Comparison of ENCODE assay signal across 23 cellular contexts in genomic region chr7:22864301-22864700, GRCh38. TPM values are rescaled to one million over a fixed set of nuclear protein-coding genes. Genes with fewer than 3 reads are reported as not detected.
A peak's percentile ranks its signal among the peaks of the same experiment; 100 is the strongest.
DNase-seq lines count a peak whose midpoint lies in the region; ATAC-seq and TF ChIP-seq lines count a peak whose summit lies in the region.
"Had no signal": no experiment of that assay in that cellular context is flagged by ENCODE, and none has a peak within 500 bp of the region (broad histone marks: within the 10 kb centered on the region; RNA-seq: fewer than 3 reads in every experiment).

No MANE protein-coding gene starts in this region.

- no peak overlapping the region for H2AFZ ChIP-seq in PC-9

- TF ChIP-seq CTCF in AG04450 (IDR thresholded peaks at IDR 0.05; ENCODE audit: low read depth, low read length) (no peak), WTC11 (IDR thresholded peaks at IDR 0.05) (no peak), PC-9 (conservative IDR thresholded peaks at IDR 0.05) (no peak)

- H3K79me2 ChIP-seq in PC-9 (ENCODE audit: low read depth) = no peaks in the 10 kb centered on the region

- peaks cover 34% of the 10 kb centered on the region for H3K4me1 Mint-ChIP-seq in WTC11

- peaks cover 7% of the 10 kb centered on the region for H3K9me3 Mint-ChIP-seq in WTC11
- H3K9me3 Mint-ChIP-seq: effector memory CD8-positive, alpha-beta T cell; T-cell; type B pancreatic cell had no signal

- no peaks in the 10 kb centered on the region; the same call in 1 of the 2 replicates for H3K27me3 Mint-ChIP-seq in WTC11 (ENCODE audit: low read depth)
- H3K27me3 Mint-ChIP-seq: effector memory CD8-positive, alpha-beta T cell; T-cell; type B pancreatic cell had no signal

- CTCF ChIA-PET in AG04450 (lab: Charles Lee) (interaction anchor here (1.4 to 1.9 kb wide), 2 partner anchors 11 to 192 kb away, joined by 4 to 6 read pairs; no protein-coding TSS in a partner anchor), WTC11 (lab: Charles Lee) (interaction anchor here (1.9 kb wide), 1 partner anchor 88 kb away, joined by 4 read pairs; no protein-coding TSS in a partner anchor), PC-9 (lab: Charles Lee) (no interaction called here)

- intact Hi-C loops in PC-9 (cut with micrococcal nuclease; ENCODE audit: unreplicated experiment) = no loop called here

- H3K9me3 ChIP-seq in AG04450 (ENCODE audit: control insufficient read depth, insufficient read depth, low read length) (no peaks in the 10 kb centered on the region), PC-9 (ENCODE audit: insufficient read depth, low read depth) (no peaks in the 10 kb centered on the region)
- H3K9me3 ChIP-seq: ascending aorta, lower lobe of right lung, prostate gland, spleen, stomach had no signal

- no TSS peak for BruUV-seq in PC-9 (replicated peaks; lab: Mats Ljungman, UMichigan)

- peaks cover 1% of the 10 kb centered on the region; the same call in 1 of the 2 replicates for H3K4me1 ChIP-seq in PC-9 (replicated peaks; ENCODE audit: insufficient read depth)
- H3K4me1 ChIP-seq: prostate gland had no signal

- DNase-seq in AG04450 (ENCODE audit: low read depth, low spot score) (no peak), ELR (ENCODE audit: low read depth) (peak; percentile 65), WTC11 (ENCODE audit: low spot score) (no peak), fibroblast of peridontal ligament (ENCODE audit: extremely low read depth) (peak; percentile 39), DMS53 (lab: John Stamatoyannopoulos, UW) (no peak), PC-9 (no peak)
- DNase-seq in stimulated activated CD4-positive, alpha-beta T cell treated with anti-CD3 and anti-CD28 coated beads, Interleukin-4, amount 100 ng/mL, for 1 hour = no peak
- DNase-seq: activated CD4-positive, alpha-beta T cell treated with anti-CD3 and anti-CD28 coated beads, Interleukin-2, amount 50 U/mL, for 4 hours; activated naive CD4-positive, alpha-beta T cell treated with Interleukin-2 at 50 U/mL for 16 hours; activated T-cell treated with anti-CD3 and anti-CD28 coated beads for 4 hours; COR-L47; effector memory CD8-positive, alpha-beta T cell; lower lobe of right lung; NCI-H146; NCI-H748 treated with DMSO at 0.1 percent for 48 hours; SHP77 treated with DMSO at 0.1 percent for 48 hours; spleen; stomach; T-cell had no signal

- H3K27me3 ChIP-seq in AG04450 (ENCODE audit: control insufficient read depth, insufficient read depth, low read length) = no peaks in the 10 kb centered on the region
- H3K27me3 ChIP-seq in PC-9 (ENCODE audit: insufficient read depth, low read depth) = no peaks in the 10 kb centered on the region
- H3K27me3 ChIP-seq: ascending aorta, spleen, stomach had no signal

- H3K4me3 ChIP-seq in AG04450 (ENCODE audit: low read depth, low read length) (no peak overlapping the region), PC-9 (no peak overlapping the region)
- H3K4me3 ChIP-seq: ascending aorta, lower lobe of right lung, prostate gland, spleen, stomach had no signal

- ATAC-seq in WTC11 (no peak), HG03439 (IDR thresholded peaks at IDR 0.05; ENCODE audit: unreplicated experiment) (no peak)
- ATAC-seq: effector memory CD8-positive, alpha-beta T cell; lower lobe of right lung; T-cell had no signal

- no peaks in the 10 kb centered on the region for H4K20me1 ChIP-seq in PC-9 (ENCODE audit: insufficient read depth)

- peaks cover 40% of the 10 kb centered on the region for H3K36me3 Mint-ChIP-seq in WTC11
- H3K36me3 Mint-ChIP-seq: type B pancreatic cell had no signal

- no peaks in the 10 kb centered on the region for H3K36me3 ChIP-seq in PC-9 (ENCODE audit: low read depth)
- H3K36me3 ChIP-seq: lower lobe of right lung, prostate gland had no signal

- H3F3A ChIP-seq in PC-9 (ENCODE audit: insufficient read depth, low read depth) = peaks cover 23% of the 10 kb centered on the region; the same call in 1 of the 2 replicates

- H3K27ac Mint-ChIP-seq in WTC11 = peak overlapping the region; percentile 55; the same call in 1 of the 2 replicates
- H3K27ac Mint-ChIP-seq: T-cell, type B pancreatic cell had no signal

- H3K27ac ChIP-seq in AG04450 (ENCODE audit: low read depth, low read length) (peak overlapping the region; percentile 49), PC-9 (no peak overlapping the region)
- H3K27ac ChIP-seq: prostate gland had no signal

- H3K4me2 ChIP-seq in PC-9 = no peak overlapping the region

- no peaks in the 10 kb centered on the region for H3K9me2 ChIP-seq in PC-9 (ENCODE audit: insufficient read depth)

- POLR2A ChIA-PET in AG04450 (lab: Yijun Ruan, JAX) = interaction anchor here (0.5 kb wide), 1 partner anchor 7 kb away, joined by 5 read pairs; no protein-coding TSS in a partner anchor
- POLR2A ChIA-PET in WTC11 (lab: Charles Lee) = no interaction called here
- POLR2A ChIA-PET in PC-9 (lab: Charles Lee; ENCODE audit: unreplicated experiment) = interaction anchor here (0.6 kb wide), 2 partner anchors 180 to 291 kb away, joined by 5 to 6 read pairs; no protein-coding TSS in a partner anchor

- H3K4me3 Mint-ChIP-seq in WTC11 = no peak overlapping the region
- H3K4me3 Mint-ChIP-seq: effector memory CD8-positive, alpha-beta T cell; T-cell; type B pancreatic cell had no signal

TF ChIP-seq in WTC11, 78 proteins besides CTCF, POLR2A, EP300 and RAD21:
- TF ChIP-seq ZNF396 (CRISPR knock-in tag; IDR thresholded peaks at IDR 0.05; ENCODE audit: borderline replicate concordance) (no peak), ZNF671 (CRISPR knock-in tag; IDR thresholded peaks at IDR 0.05) (peak; percentile 62), ELF4 (CRISPR knock-in tag; IDR thresholded peaks at IDR 0.05; ENCODE audit: low read depth) (no peak), ZNF425 (CRISPR knock-in tag; conservative IDR thresholded peaks at IDR 0.05) (peak; percentile 6; the same call in 1 of the 2 replicates), NFATC4 (CRISPR knock-in tag; IDR thresholded peaks at IDR 0.05) (0 out of 2 replicates have a peak, but pooled peaks have one; percentile 56)
- TF ChIP-seq, protein P1, sequence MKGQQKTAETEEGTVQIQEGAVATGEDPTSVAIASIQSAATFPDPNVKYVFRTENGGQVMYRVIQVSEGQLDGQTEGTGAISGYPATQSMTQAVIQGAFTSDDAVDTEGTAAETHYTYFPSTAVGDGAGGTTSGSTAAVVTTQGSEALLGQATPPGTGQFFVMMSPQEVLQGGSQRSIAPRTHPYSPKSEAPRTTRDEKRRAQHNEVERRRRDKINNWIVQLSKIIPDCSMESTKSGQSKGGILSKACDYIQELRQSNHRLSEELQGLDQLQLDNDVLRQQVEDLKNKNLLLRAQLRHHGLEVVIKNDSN (CRISPR knock-in tag; IDR thresholded peaks at IDR 0.05) = no peak

RNA-seq across cellular contexts. Expression of gene TOMM7, which starts 41.7 kb away (rescaled TPM):
- 390 and 549 TPM in 2 replicates for polyA plus RNA-seq in AG04450 (2011; rRNA removed)
- polyA minus RNA-seq in AG04450 (2011; rRNA and poly(A)+ RNA removed) = 95.8 and 143 TPM in 2 replicates
- total RNA-seq in WTC11 (2021) = 500 to 506 TPM (median 502 TPM) in 3 replicates
- 588 and 703 TPM in 2 replicates for total RNA-seq in PC-9 (2021)

Comparison
In these comparisons a context has a peak if more than half of its experiments do, and no peak if none do; other contexts are left out.
1. DNase-seq: peak in ELR (single experiment) and fibroblast of peridontal ligament (single experiment); none in AG04450 (single experiment), WTC11 (single experiment), stimulated activated CD4-positive, alpha-beta T cell treated with anti-CD3 and anti-CD28 coated beads, Interleukin-4, amount 100 ng/mL, for 1 hour (single experiment), DMS53 (single experiment) and PC-9 (0 of 2).